In the genomic region with DNA sequence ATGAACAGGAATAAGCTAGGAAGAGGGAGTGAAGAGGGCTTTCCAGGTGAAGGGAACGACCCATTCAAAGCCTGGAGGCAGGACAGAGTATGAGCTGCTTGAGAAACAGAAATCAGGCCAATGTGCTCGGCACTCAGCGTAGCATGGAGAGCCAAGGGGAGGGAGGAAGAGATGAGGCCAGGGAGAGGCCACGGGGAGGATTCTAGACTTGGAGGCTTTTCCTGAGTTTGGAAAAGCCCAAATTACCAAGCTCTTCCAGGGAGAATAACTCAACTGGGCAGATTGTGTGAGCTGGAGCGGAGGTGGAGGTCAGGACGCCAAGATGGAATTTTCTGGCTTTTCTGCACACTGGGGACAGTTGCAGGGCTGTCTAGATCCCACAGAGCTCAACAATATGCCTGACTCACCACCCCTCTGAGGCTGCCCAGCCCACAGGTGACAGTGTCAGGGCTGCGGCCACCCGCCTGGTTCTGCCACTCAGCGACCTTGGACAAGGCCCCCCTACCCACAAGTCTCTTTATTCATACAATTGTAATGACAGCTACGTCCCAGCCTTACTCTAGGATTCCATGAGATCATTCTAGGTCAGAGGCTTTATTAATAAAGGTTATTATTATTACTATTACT, we compare ENCODE assay signal across 28 cellular contexts. TPM values are rescaled to one million over a fixed set of nuclear protein-coding genes. Genes with fewer than 3 reads are reported as not detected.
"Had no signal": no experiment of that assay in that cellular context is flagged by ENCODE, and none has a peak within 500 bp of the region (broad histone marks: within the 10 kb centered on the region; RNA-seq: fewer than 3 reads in every experiment).

No MANE protein-coding gene starts in this region.

- H3K9me3 Mint-ChIP-seq: activated naive CD8-positive, alpha-beta T cell treated with anti-CD3 and anti-CD28 coated beads, Interleukin-2, amount 50 U/mL, for 24 hours; activated T-helper 1 cell treated with anti-CD3 and anti-CD28 coated beads, Interleukin-12 subunit alpha, Interleukin-12 subunit beta, Interleukin-2, Interleukin-4 antibody, amounts not matched to agents 30 ng/mL and 10 ng/mL and 1 ng/mL, durations not matched to agents 14 hours and 24 hours and 36 hours; mesothelial cell of epicardium; natural killer cell treated with Interleukin-12 subunit alpha and Interleukin-12 subunit beta and Interleukin-15 and Interleukin-18, amount 100 ng/mL, for 72 hours; stimulated activated naive B cell treated with anti-CD40 and anti-IgM and Interleukin-4, amounts not matched to agents 10 μg/mL and 1 μg/mL and 100 μg/mL, for 72 hours; T-cell; T-helper 2 cell treated with Interferon-gamma antibody and Interleukin-4, amounts not matched to agents 5 μg/mL and 100 μg/mL, for 36 hours had no signal

- ATAC-seq: activated CD8-positive, alpha-beta T cell treated with anti-CD3 and anti-CD28 coated beads, Interleukin-2, amount 10 ng/mL, durations not matched to agents 7 days and 5 days; activated naive CD8-positive, alpha-beta T cell treated with anti-CD3 and anti-CD28 coated beads, Interleukin-2, amount 50 U/mL, for 24 hours; body of pancreas; foreskin keratinocyte; left colon; natural killer cell treated with Interleukin-12 subunit alpha and Interleukin-12 subunit beta and Interleukin-15 and Interleukin-18, amount 100 ng/mL, for 72 hours; stimulated activated naive B cell treated with anti-CD40 and anti-IgM and Interleukin-4, amounts not matched to agents 10 μg/mL and 1 μg/mL and 100 μg/mL, for 72 hours; T-cell; upper lobe of right lung had no signal

- DNase-seq: activated CD4-positive, alpha-beta T cell treated with anti-CD3 and anti-CD28 coated beads, Interleukin-2, amount 50 U/mL, for 1 hour; activated CD4-positive, CD25-positive, alpha-beta regulatory T cell treated with anti-CD3 and anti-CD28 coated beads, Interleukin-2, amount 50 U/mL, for 72 hours; activated CD8-positive, alpha-beta T cell treated with anti-CD3 and anti-CD28 coated beads, Interleukin-2, amount 10 ng/mL, durations not matched to agents 7 days and 5 days; activated gamma-delta T cell; activated naive CD4-positive, alpha-beta T cell treated with anti-CD3 and anti-CD28 coated beads, Interleukin-2, amount 50 U/mL, for 16 hours; activated naive CD8-positive, alpha-beta T cell treated with anti-CD3 and anti-CD28 coated beads, Interleukin-2, amount 50 U/mL, for 24 hours; body of pancreas; caudate nucleus; dermis blood vessel endothelial cell; effector CD8-positive, alpha-beta T cell; foreskin keratinocyte; glutamatergic neuron; islet precursor cell; left colon; sigmoid colon; stimulated activated CD4-positive, alpha-beta T cell treated with anti-CD3 and anti-CD28 coated beads, Interleukin-2, amount 100 ng/mL, for 48 hours; stimulated activated CD8-positive, alpha-beta memory T cell treated with anti-CD3 and anti-CD28 coated beads, Interleukin-4, amount 100 ng/mL, for 48 hours; stimulated activated naive B cell treated with anti-CD40 and anti-IgM and Interleukin-4, amounts not matched to agents 10 μg/mL and 1 μg/mL and 100 μg/mL, for 72 hours; T-cell had no signal

- H3K36me3 Mint-ChIP-seq: mesothelial cell of epicardium; natural killer cell treated with Interleukin-12 subunit alpha and Interleukin-12 subunit beta and Interleukin-15 and Interleukin-18, amount 100 ng/mL, for 72 hours; stimulated activated naive B cell treated with anti-CD40 and anti-IgM and Interleukin-4, amounts not matched to agents 10 μg/mL and 1 μg/mL and 100 μg/mL, for 72 hours; T-cell had no signal

- H3K27ac ChIP-seq: body of pancreas, foreskin keratinocyte, parathyroid adenoma, sigmoid colon, thoracic aorta, upper lobe of right lung, VCaP had no signal

- H3K27ac Mint-ChIP-seq: activated CD8-positive, alpha-beta T cell treated with anti-CD3 and anti-CD28 coated beads, Interleukin-2, amount 10 ng/mL, durations not matched to agents 7 days and 5 days; activated naive CD8-positive, alpha-beta T cell treated with anti-CD3 and anti-CD28 coated beads, Interleukin-2, amount 50 U/mL, for 24 hours; activated T-helper 1 cell treated with anti-CD3 and anti-CD28 coated beads, Interleukin-12 subunit alpha, Interleukin-12 subunit beta, Interleukin-2, Interleukin-4 antibody, amounts not matched to agents 30 ng/mL and 10 ng/mL and 1 ng/mL, durations not matched to agents 14 hours and 24 hours and 36 hours; natural killer cell treated with Interleukin-12 subunit alpha and Interleukin-12 subunit beta and Interleukin-15 and Interleukin-18, amount 100 ng/mL, for 72 hours; stimulated activated naive B cell treated with anti-CD40 and anti-IgM and Interleukin-4, amounts not matched to agents 10 μg/mL and 1 μg/mL and 100 μg/mL, for 72 hours; T-cell; T-helper 2 cell treated with Interferon-gamma antibody and Interleukin-4, amounts not matched to agents 5 μg/mL and 100 μg/mL, for 36 hours had no signal

- H3K9me3 ChIP-seq: body of pancreas, sigmoid colon, thoracic aorta, upper lobe of right lung had no signal

- H3K27me3 ChIP-seq: body of pancreas had no signal

- H3K4me1 Mint-ChIP-seq: activated naive CD8-positive, alpha-beta T cell treated with anti-CD3 and anti-CD28 coated beads, Interleukin-2, amount 50 U/mL, for 24 hours had no signal

- H3K4me3 ChIP-seq: body of pancreas, lung, sigmoid colon, thoracic aorta, upper lobe of right lung had no signal

- H3K4me3 Mint-ChIP-seq: activated CD8-positive, alpha-beta T cell treated with anti-CD3 and anti-CD28 coated beads, Interleukin-2, amount 10 ng/mL, durations not matched to agents 7 days and 5 days; activated naive CD8-positive, alpha-beta T cell treated with anti-CD3 and anti-CD28 coated beads, Interleukin-2, amount 50 U/mL, for 24 hours; activated T-helper 1 cell treated with anti-CD3 and anti-CD28 coated beads, Interleukin-12 subunit alpha, Interleukin-12 subunit beta, Interleukin-2, Interleukin-4 antibody, amounts not matched to agents 30 ng/mL and 10 ng/mL and 1 ng/mL, durations not matched to agents 14 hours and 24 hours and 36 hours; mesothelial cell of epicardium; natural killer cell treated with Interleukin-12 subunit alpha and Interleukin-12 subunit beta and Interleukin-15 and Interleukin-18, amount 100 ng/mL, for 72 hours; stimulated activated naive B cell treated with anti-CD40 and anti-IgM and Interleukin-4, amounts not matched to agents 10 μg/mL and 1 μg/mL and 100 μg/mL, for 72 hours; T-cell; T-helper 2 cell treated with Interferon-gamma antibody and Interleukin-4, amounts not matched to agents 5 μg/mL and 100 μg/mL, for 36 hours had no signal

- H3K36me3 ChIP-seq: sigmoid colon, thoracic aorta, upper lobe of right lung had no signal

- H3K4me1 ChIP-seq: body of pancreas, foreskin keratinocyte, parathyroid adenoma, sigmoid colon, upper lobe of right lung had no signal

RNA-seq across cellular contexts. Expression of a gene that starts 9.6 kb away (rescaled TPM):
- total RNA-seq: activated CD8-positive, alpha-beta T cell treated with anti-CD3 and anti-CD28 coated beads, Interleukin-2, amount 10 ng/mL, durations not matched to agents 7 days and 5 days; activated T-helper 1 cell treated with anti-CD3 and anti-CD28 coated beads, Interleukin-12 subunit alpha, Interleukin-12 subunit beta, Interleukin-2, Interleukin-4 antibody, amounts not matched to agents 30 ng/mL and 10 ng/mL and 1 ng/mL, durations not matched to agents 14 hours and 24 hours and 36 hours; dermis blood vessel endothelial cell; natural killer cell treated with Interleukin-12 subunit alpha and Interleukin-12 subunit beta and Interleukin-15 and Interleukin-18, amount 100 ng/mL, for 72 hours; T-cell; thoracic aorta had no signal
